18 cellular contexts compared by ENCODE assay signal in the genomic region with DNA sequence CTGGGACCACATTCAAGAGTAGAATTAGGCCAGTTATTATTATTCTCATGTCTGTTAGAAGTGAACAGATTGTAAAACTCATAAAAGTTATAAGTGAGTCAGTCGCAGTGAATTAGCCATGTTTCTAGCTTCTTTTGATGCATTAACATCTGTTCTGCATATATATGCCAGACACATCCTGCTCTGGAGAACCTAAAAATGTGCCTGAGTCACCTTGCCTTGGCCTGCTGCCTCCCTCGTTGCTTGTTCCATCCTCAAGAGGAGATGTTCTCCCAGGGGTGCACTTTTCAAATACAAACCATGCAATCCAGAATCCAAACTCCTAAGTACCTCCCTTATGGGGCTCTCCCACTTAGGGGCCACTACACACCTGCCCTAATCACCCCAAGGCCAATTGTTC. TPM values are rescaled to one million over a fixed set of nuclear protein-coding genes. Genes with fewer than 3 reads are reported as not detected.
A peak's percentile ranks its signal among the peaks of the same experiment; 100 is the strongest.
DNase-seq lines count a peak whose midpoint lies in the region; ATAC-seq and TF ChIP-seq lines count a peak whose summit lies in the region.
"Had no signal": no experiment of that assay in that cellular context is flagged by ENCODE, and none has a peak within 500 bp of the region (broad histone marks: within the 10 kb centered on the region; RNA-seq: fewer than 3 reads in every experiment).

No MANE protein-coding gene starts in this region.

- no peak overlapping the region for H3K4me3 Mint-ChIP-seq in HFFc6
- H3K4me3 Mint-ChIP-seq: CD8-positive, alpha-beta T cell had no signal

- H3K4me1 ChIP-seq in foreskin keratinocyte, result no peaks in the 10 kb centered on the region
- no peaks in the 10 kb centered on the region for H3K4me1 ChIP-seq in vagina
- H3K4me1 ChIP-seq in lower lobe of right lung, result no peaks in the 10 kb centered on the region

- no peak for TF ChIP-seq CTCF in HFFc6 (IDR thresholded peaks at IDR 0.05)
- no peak for TF ChIP-seq CTCF in foreskin keratinocyte (conservative IDR thresholded peaks at IDR 0.05)
- no peak for TF ChIP-seq CTCF in vagina (IDR thresholded peaks at IDR 0.05)
- TF ChIP-seq CTCF in lower lobe of right lung (IDR thresholded peaks at IDR 0.05), result no peak

- no peaks in the 10 kb centered on the region for H3K4me1 Mint-ChIP-seq in HFFc6 (ENCODE audit: low read depth)

- peak; percentile 44 for ATAC-seq in foreskin keratinocyte
- ATAC-seq in lower lobe of right lung, result no peak
- ATAC-seq in left cardiac atrium, result no peak
- ATAC-seq: CD8-positive, alpha-beta T cell had no signal

- no peak for TF ChIP-seq POLR2A in vagina (IDR thresholded peaks at IDR 0.05)

- H3K9me3 ChIP-seq in vagina (no peaks in the 10 kb centered on the region), lower lobe of right lung (no peaks in the 10 kb centered on the region)
- H3K9me3 ChIP-seq: HAP-1 had no signal

- no peaks in the 10 kb centered on the region for H3K36me3 ChIP-seq in vagina
- no peaks in the 10 kb centered on the region for H3K36me3 ChIP-seq in lower lobe of right lung
- H3K36me3 ChIP-seq: HAP-1 had no signal

- H3K36me3 Mint-ChIP-seq in HFFc6 (ENCODE audit: low read depth), result no peaks in the 10 kb centered on the region
- H3K36me3 Mint-ChIP-seq: CD8-positive, alpha-beta T cell had no signal

- intact Hi-C loops in vagina (cut with DNase I), result no loop called here
- intact Hi-C loops in lower lobe of right lung (cut with DNase I), result no loop called here
- intact Hi-C loops in left cardiac atrium (cut with DNase I), result no loop called here

- H3K27ac ChIP-seq in foreskin keratinocyte (no peak overlapping the region), vagina (no peak overlapping the region), lower lobe of right lung (no peak overlapping the region)
- H3K27ac ChIP-seq: HL-60 had no signal

- H3K27me3 ChIP-seq in foreskin keratinocyte (no peaks in the 10 kb centered on the region), vagina (no peaks in the 10 kb centered on the region), lower lobe of right lung (ENCODE audit: low read depth) (no peaks in the 10 kb centered on the region)

- no peaks in the 10 kb centered on the region for H3K9me3 Mint-ChIP-seq in HFFc6
- H3K9me3 Mint-ChIP-seq: CD8-positive, alpha-beta T cell had no signal

- peak; percentile 11 for DNase-seq in Daoy (ENCODE audit: low read depth)
- DNase-seq in HFFc6, result peak; percentile 15
- DNase-seq in NCI-H69 (lab: John Stamatoyannopoulos, UW), result peak; percentile 56
- DNase-seq in foreskin keratinocyte, result peak in 1 of 2 donors; percentile 4
- DNase-seq in vagina (ENCODE audit: extremely low spot score in 2 of 2), result no peak
- no peak for DNase-seq in lower lobe of right lung
- DNase-seq in left cardiac atrium, result no peak
- no peak for DNase-seq in NCI-H2227 treated with DMSO at 0.1 percent for 48 hours (lab: John Stamatoyannopoulos, UW)
- DNase-seq: ACHN; CD8-positive, alpha-beta T cell; KG1; NCI-H1092 treated with DMSO at 0.1 percent for 48 hours; NCI-H82 had no signal

- no peaks in the 10 kb centered on the region; the same call in 1 of the 2 replicates for H3K27me3 Mint-ChIP-seq in HFFc6 (ENCODE audit: insufficient read depth)

- no peak overlapping the region for H3K4me3 ChIP-seq in vagina
- H3K4me3 ChIP-seq in lower lobe of right lung, result no peak overlapping the region
- H3K4me3 ChIP-seq: HAP-1 had no signal

- H3K27ac Mint-ChIP-seq in HFFc6, result no peak overlapping the region
- H3K27ac Mint-ChIP-seq: CD8-positive, alpha-beta T cell had no signal

RNA-seq across cellular contexts. Expression of a gene that starts 14.8 kb away (rescaled TPM):
- total RNA-seq in Daoy (2014; rRNA removed; shearing (Covaris generic)), result 15.9 and 17.7 TPM in 2 replicates
- under 1 TPM; 0.21 to 0.51 (median 0.40) TPM for total RNA-seq in HFFc6 (2021; fragmentation: NEBNext Ultra II Directional; extraction: Animal tissue kit (Norgen Biotek cat#: 25700))
- total RNA-seq in foreskin keratinocyte, result 0.46 and 1.1 TPM in 2 replicates
- polyA plus RNA-seq in foreskin keratinocyte, result 0.29 and 0.39 TPM in 2 replicates
- 9.6 TPM for total RNA-seq in vagina
- total RNA-seq in lower lobe of right lung, result 43.6 TPM
- total RNA-seq in left cardiac atrium, result 10 to 100 TPM; 46.9 to 50.5 TPM
- total RNA-seq: CD8-positive, alpha-beta T cell; MCF 10A; T-helper 2 cell treated with Interferon-gamma antibody and Interleukin-4, amounts not matched to agents 100 ng/mL and 5 ng/mL, for 36 hours had no signal
- polyA plus RNA-seq: BJ had no signal

Comparison
In these comparisons a context has a peak if more than half of its experiments do, and no peak if none do; other contexts are left out.
1. DNase-seq: peak in Daoy (single experiment), HFFc6 (single experiment) and NCI-H69 (single experiment); none in vagina (0 of 2), lower lobe of right lung (single experiment), left cardiac atrium (single experiment) and NCI-H2227 treated with DMSO at 0.1 percent for 48 hours (single experiment).